In genomic region chr3:195154111-195154791, GRCh38 we compare ENCODE assay signal across 10 cellular contexts.
DNase-seq lines count a peak whose midpoint lies in the region; ATAC-seq and TF ChIP-seq lines count a peak whose summit lies in the region.
"Had no signal": no experiment of that assay in that cellular context is flagged by ENCODE, and none has a peak within 500 bp of the region (broad histone marks: within the 10 kb centered on the region; RNA-seq: fewer than 3 reads in every experiment).

No MANE protein-coding gene starts in this region.

- no peaks in the 10 kb centered on the region for H3K9me3 Mint-ChIP-seq in CD8-positive, alpha-beta T cell
- H3K9me3 Mint-ChIP-seq: activated CD4-positive, alpha-beta T cell treated with anti-CD3 and anti-CD28 coated beads, Interleukin-2, amount 10 ng/mL, durations not matched to agents 7 days and 5 days had no signal

- H3K27ac Mint-ChIP-seq in CD8-positive, alpha-beta T cell = peak overlapping the region; percentile 83
- H3K27ac Mint-ChIP-seq: activated CD4-positive, alpha-beta T cell treated with anti-CD3 and anti-CD28 coated beads, Interleukin-2, amount 10 ng/mL, durations not matched to agents 7 days and 5 days had no signal

- POLR2A ChIA-PET in CD8-positive, alpha-beta T cell (lab: Charles Lee) = no interaction called here

- no peaks in the 10 kb centered on the region for H3K27me3 ChIP-seq in CD8-positive, alpha-beta T cell (ENCODE audit: insufficient read depth, low read length)
- H3K27me3 ChIP-seq in SJSA1 (replicated peaks) = no peaks in the 10 kb centered on the region
- H3K27me3 ChIP-seq in parathyroid adenoma (ENCODE audit: control insufficient read depth, insufficient read depth, low read length) = no peaks in the 10 kb centered on the region

- H3K27ac ChIP-seq in CD8-positive, alpha-beta T cell (ENCODE audit: low read depth, low read length) = no peak overlapping the region
- H3K27ac ChIP-seq in SJSA1 (peak overlapping the region; percentile 46), parathyroid adenoma (peak overlapping the region; percentile 51)

- peaks cover 4% of the 10 kb centered on the region for H3K36me3 Mint-ChIP-seq in CD8-positive, alpha-beta T cell

- no peak for TF ChIP-seq CTCF in CD8-positive, alpha-beta T cell (IDR thresholded peaks at IDR 0.05)
- TF ChIP-seq CTCF in parathyroid adenoma (IDR thresholded peaks at IDR 0.05) = no peak

- intact Hi-C loops in CD8-positive, alpha-beta T cell (cut with DNase I, micrococcal nuclease) = no loop called here

- no peak overlapping the region for H2AFZ ChIP-seq in parathyroid adenoma

- no peak overlapping the region for H3K4me3 ChIP-seq in CD8-positive, alpha-beta T cell (ENCODE audit: low read depth, low read length)
- H3K4me3 ChIP-seq in SJSA1 (no peak overlapping the region), parathyroid adenoma (ENCODE audit: low read depth, low read length) (no peak overlapping the region)

- no peaks in the 10 kb centered on the region for H3K36me3 ChIP-seq in CD8-positive, alpha-beta T cell (ENCODE audit: insufficient read depth, low read length)
- H3K36me3 ChIP-seq in SJSA1 = no peaks in the 10 kb centered on the region
- no peaks in the 10 kb centered on the region for H3K36me3 ChIP-seq in parathyroid adenoma (ENCODE audit: control insufficient read depth, insufficient read depth, low read length)

- H3K27me3 Mint-ChIP-seq in CD8-positive, alpha-beta T cell (ENCODE audit: low read depth) = no peaks in the 10 kb centered on the region
- H3K27me3 Mint-ChIP-seq: activated CD4-positive, alpha-beta T cell treated with anti-CD3 and anti-CD28 coated beads, Interleukin-2, amount 10 ng/mL, durations not matched to agents 7 days and 5 days had no signal

- H3K79me2 ChIP-seq in parathyroid adenoma = peaks cover 6% of the 10 kb centered on the region

- CTCF ChIA-PET in CD8-positive, alpha-beta T cell (lab: Charles Lee) = no interaction called here

- no peak overlapping the region for H3K9ac ChIP-seq in parathyroid adenoma

- no peak for ATAC-seq in CD8-positive, alpha-beta T cell
- ATAC-seq in GM21423 (IDR thresholded peaks at IDR 0.05; ENCODE audit: unreplicated experiment) = no peak

- peaks cover 22% of the 10 kb centered on the region for H3K4me1 ChIP-seq in CD8-positive, alpha-beta T cell (ENCODE audit: insufficient read depth, low read length)
- H3K4me1 ChIP-seq in SJSA1 (replicated peaks) (peaks cover 59% of the 10 kb centered on the region), parathyroid adenoma (peaks cover 30% of the 10 kb centered on the region)

- H3K9me3 ChIP-seq in CD8-positive, alpha-beta T cell (ENCODE audit: low read length) = no peaks in the 10 kb centered on the region
- no peaks in the 10 kb centered on the region for H3K9me3 ChIP-seq in SJSA1 (replicated peaks)
- H3K9me3 ChIP-seq in parathyroid adenoma (ENCODE audit: control insufficient read depth, low read length) = no peaks in the 10 kb centered on the region

- peaks cover 46% of the 10 kb centered on the region for H3K4me1 Mint-ChIP-seq in CD8-positive, alpha-beta T cell (ENCODE audit: low read depth)

- no peak overlapping the region for H3K4me2 ChIP-seq in parathyroid adenoma (ENCODE audit: low read length)

- no peak overlapping the region for H3K4me3 Mint-ChIP-seq in CD8-positive, alpha-beta T cell
- H3K4me3 Mint-ChIP-seq: activated CD4-positive, alpha-beta T cell treated with anti-CD3 and anti-CD28 coated beads, Interleukin-2, amount 10 ng/mL, durations not matched to agents 7 days and 5 days had no signal

- DNase-seq in CD8-positive, alpha-beta T cell = no peak
- DNase-seq in SJSA1 (ENCODE audit: low read depth in 1 of 2, low spot score in 2 of 2) = peak in 1 of 2 experiments; percentile 48
- peak; percentile 55 for DNase-seq in fibroblast of peridontal ligament (ENCODE audit: extremely low read depth)
- DNase-seq in NCI-H748 (lab: John Stamatoyannopoulos, UW; ENCODE audit: unreplicated experiment) = no peak
- DNase-seq in NOMO-1 treated with dmso at 0.1 percent for 144 hours (lab: John Stamatoyannopoulos, UW; ENCODE audit: unreplicated experiment) = no peak
- DNase-seq in stimulated activated CD4-positive, alpha-beta T cell treated with anti-CD3 and anti-CD28 coated beads, Interleukin-4, amount 100 ng/mL, for 1 hour = no peak
- DNase-seq: activated CD4-positive, alpha-beta T cell treated with anti-CD3 and anti-CD28 coated beads, Interleukin-2, amount 10 ng/mL, durations not matched to agents 7 days and 5 days; DND-41 had no signal
